Comparison of ENCODE assay signal across 12 cellular contexts in the genomic region with DNA sequence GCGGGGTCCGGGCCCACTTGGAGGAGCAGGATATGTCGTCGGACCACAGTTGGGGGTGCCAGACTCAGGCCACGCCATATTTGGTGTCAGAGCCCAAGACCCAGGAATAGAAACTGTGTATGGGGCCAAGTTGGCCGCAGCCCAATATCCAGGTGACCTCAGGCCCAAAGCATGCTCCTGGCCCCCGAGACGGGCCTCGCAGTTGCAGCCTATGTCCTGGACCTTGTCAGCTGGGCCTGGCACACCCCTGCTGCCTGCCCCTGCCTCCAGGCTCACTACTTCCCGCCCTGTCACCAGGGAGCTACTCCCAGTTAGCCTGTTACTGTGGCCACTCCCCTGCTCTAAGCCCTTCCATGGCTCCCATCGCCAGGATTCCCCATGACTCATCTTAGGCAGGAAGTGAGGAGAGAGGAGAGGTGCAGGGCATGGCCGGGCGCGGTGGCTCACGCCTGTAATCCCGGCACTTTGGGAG. TPM values are rescaled to one million over a fixed set of nuclear protein-coding genes. Genes with fewer than 3 reads are reported as not detected.
DNase-seq lines count a peak whose midpoint lies in the region.
"Had no signal": no experiment of that assay in that cellular context is flagged by ENCODE, and none has a peak within 500 bp of the region (broad histone marks: within the 10 kb centered on the region; RNA-seq: fewer than 3 reads in every experiment).

No MANE protein-coding gene starts in this region.

- DNase-seq in EH (ENCODE audit: low read depth) (peak; percentile 90), SW 1271 (lab: John Stamatoyannopoulos, UW) (peak; percentile 51 to 78), glomerular visceral epithelial cell (ENCODE audit: extremely low spot score) (peak; percentile 90), posterior vena cava (ENCODE audit: low spot score) (peak; percentile 92), hypothalamus (lab: John Stamatoyannopoulos, UW) (no peak), foreskin melanocyte (no peak)
- DNase-seq in activated CD4-positive, alpha-beta T cell treated with anti-CD3 and anti-CD28 coated beads, Interleukin-2, amount 50 U/mL, for 1 hour = no peak
- no peak for DNase-seq in activated T-helper 2 cell treated with anti-CD3 and anti-CD28 coated beads, Interferon-gamma antibody, Interleukin-2, Interleukin-4, amounts not matched to agents 10 μg/mL and 5 μg/mL and 100 μg/mL, durations not matched to agents 14 hours and 24 hours and 36 hours (ENCODE audit: low spot score)
- DNase-seq: amygdala; CD8-positive, alpha-beta T cell had no signal

- no peaks in the 10 kb centered on the region for H3K27me3 Mint-ChIP-seq in activated T-helper 2 cell treated with anti-CD3 and anti-CD28 coated beads, Interferon-gamma antibody, Interleukin-2, Interleukin-4, amounts not matched to agents 10 μg/mL and 5 μg/mL and 100 μg/mL, durations not matched to agents 14 hours and 24 hours and 36 hours (ENCODE audit: low read depth)
- H3K27me3 Mint-ChIP-seq: stimulated activated naive CD8-positive, alpha-beta T cell treated with anti-CD3 and anti-CD28 coated beads, Interleukin-15, Interleukin-2, amounts not matched to agents 100 ng/mL and 50 ng/mL, for 24 hours had no signal

- H3K4me3 Mint-ChIP-seq in activated T-helper 2 cell treated with anti-CD3 and anti-CD28 coated beads, Interferon-gamma antibody, Interleukin-2, Interleukin-4, amounts not matched to agents 10 μg/mL and 5 μg/mL and 100 μg/mL, durations not matched to agents 14 hours and 24 hours and 36 hours (ENCODE audit: low read depth) = no peak overlapping the region
- H3K4me3 Mint-ChIP-seq: CD8-positive, alpha-beta T cell; neural crest cell; stimulated activated naive CD8-positive, alpha-beta T cell treated with anti-CD3 and anti-CD28 coated beads, Interleukin-15, Interleukin-2, amounts not matched to agents 100 ng/mL and 50 ng/mL, for 24 hours had no signal

- no peaks in the 10 kb centered on the region for H3K4me1 Mint-ChIP-seq in activated T-helper 2 cell treated with anti-CD3 and anti-CD28 coated beads, Interferon-gamma antibody, Interleukin-2, Interleukin-4, amounts not matched to agents 10 μg/mL and 5 μg/mL and 100 μg/mL, durations not matched to agents 14 hours and 24 hours and 36 hours (ENCODE audit: low read depth)

- no peaks in the 10 kb centered on the region for H3K36me3 Mint-ChIP-seq in activated T-helper 2 cell treated with anti-CD3 and anti-CD28 coated beads, Interferon-gamma antibody, Interleukin-2, Interleukin-4, amounts not matched to agents 10 μg/mL and 5 μg/mL and 100 μg/mL, durations not matched to agents 14 hours and 24 hours and 36 hours (ENCODE audit: low read depth)
- H3K36me3 Mint-ChIP-seq: CD8-positive, alpha-beta T cell had no signal

- intact Hi-C loops in posterior vena cava (cut with DNase I) = no loop called here
- intact Hi-C loops in activated T-helper 2 cell treated with anti-CD3 and anti-CD28 coated beads, Interferon-gamma antibody, Interleukin-2, Interleukin-4, amounts not matched to agents 10 μg/mL and 5 μg/mL and 100 μg/mL, durations not matched to agents 14 hours and 24 hours and 36 hours (cut with micrococcal nuclease) = no loop called here

- H3K27ac Mint-ChIP-seq in activated T-helper 2 cell treated with anti-CD3 and anti-CD28 coated beads, Interferon-gamma antibody, Interleukin-2, Interleukin-4, amounts not matched to agents 10 μg/mL and 5 μg/mL and 100 μg/mL, durations not matched to agents 14 hours and 24 hours and 36 hours = no peak overlapping the region
- H3K27ac Mint-ChIP-seq: CD8-positive, alpha-beta T cell; stimulated activated naive CD8-positive, alpha-beta T cell treated with anti-CD3 and anti-CD28 coated beads, Interleukin-15, Interleukin-2, amounts not matched to agents 100 ng/mL and 50 ng/mL, for 24 hours had no signal

- H3K9me3 Mint-ChIP-seq in activated T-helper 2 cell treated with anti-CD3 and anti-CD28 coated beads, Interferon-gamma antibody, Interleukin-2, Interleukin-4, amounts not matched to agents 10 μg/mL and 5 μg/mL and 100 μg/mL, durations not matched to agents 14 hours and 24 hours and 36 hours = no peaks in the 10 kb centered on the region
- H3K9me3 Mint-ChIP-seq: CD8-positive, alpha-beta T cell; neural crest cell; stimulated activated naive CD8-positive, alpha-beta T cell treated with anti-CD3 and anti-CD28 coated beads, Interleukin-15, Interleukin-2, amounts not matched to agents 100 ng/mL and 50 ng/mL, for 24 hours had no signal

RNA-seq across cellular contexts. Expression of gene A4GALT, which starts 23.1 kb away (rescaled TPM):
- total RNA-seq in posterior vena cava = 10 to 100 TPM; 42.2 to 59.8 TPM
- not detected in 2 replicates for total RNA-seq in activated T-helper 2 cell treated with anti-CD3 and anti-CD28 coated beads, Interferon-gamma antibody, Interleukin-2, Interleukin-4, amounts not matched to agents 10 μg/mL and 5 μg/mL and 100 μg/mL, durations not matched to agents 14 hours and 24 hours and 36 hours
- total RNA-seq: CD8-positive, alpha-beta T cell had no signal

RNA-seq across cellular contexts. Expression of gene CYB5R3, which starts 48.4 kb away (rescaled TPM):
- total RNA-seq in posterior vena cava = 100 to 1,000 TPM; 443 to 468 TPM
- 87.3 and 88.6 TPM in 2 replicates for total RNA-seq in activated T-helper 2 cell treated with anti-CD3 and anti-CD28 coated beads, Interferon-gamma antibody, Interleukin-2, Interleukin-4, amounts not matched to agents 10 μg/mL and 5 μg/mL and 100 μg/mL, durations not matched to agents 14 hours and 24 hours and 36 hours

RNA-seq across cellular contexts. Expression of gene ATP5MGL, which starts 57.2 kb away (rescaled TPM):
- total RNA-seq in posterior vena cava = 1 to 10 TPM in 1 of 2 donors, under 1 TPM in 1; 0.56 to 2.0 TPM
- 0.71 and 1.2 TPM in 2 replicates for total RNA-seq in activated T-helper 2 cell treated with anti-CD3 and anti-CD28 coated beads, Interferon-gamma antibody, Interleukin-2, Interleukin-4, amounts not matched to agents 10 μg/mL and 5 μg/mL and 100 μg/mL, durations not matched to agents 14 hours and 24 hours and 36 hours

Comparison
In these comparisons a context has a peak if more than half of its experiments do, and no peak if none do; other contexts are left out.
1. DNase-seq: peak in EH (single experiment), SW 1271 (2 of 2), glomerular visceral epithelial cell (single experiment) and posterior vena cava (single experiment); none in activated CD4-positive, alpha-beta T cell treated with anti-CD3 and anti-CD28 coated beads, Interleukin-2, amount 50 U/mL, for 1 hour (single experiment), hypothalamus (0 of 51), foreskin melanocyte (single experiment) and activated T-helper 2 cell treated with anti-CD3 and anti-CD28 coated beads, Interferon-gamma antibody, Interleukin-2, Interleukin-4, amounts not matched to agents 10 μg/mL and 5 μg/mL and 100 μg/mL, durations not matched to agents 14 hours and 24 hours and 36 hours (single experiment).
2. RNA of gene A4GALT, which starts 23.1 kb away (total RNA-seq): 42.2 to 59.8 TPM in posterior vena cava; not detected in activated T-helper 2 cell treated with anti-CD3 and anti-CD28 coated beads, Interferon-gamma antibody, Interleukin-2, Interleukin-4, amounts not matched to agents 10 μg/mL and 5 μg/mL and 100 μg/mL, durations not matched to agents 14 hours and 24 hours and 36 hours; every median in the first group is over 10 times any median in the second.